Comparison of ENCODE assay signal across 6 cellular contexts in the genomic region with DNA sequence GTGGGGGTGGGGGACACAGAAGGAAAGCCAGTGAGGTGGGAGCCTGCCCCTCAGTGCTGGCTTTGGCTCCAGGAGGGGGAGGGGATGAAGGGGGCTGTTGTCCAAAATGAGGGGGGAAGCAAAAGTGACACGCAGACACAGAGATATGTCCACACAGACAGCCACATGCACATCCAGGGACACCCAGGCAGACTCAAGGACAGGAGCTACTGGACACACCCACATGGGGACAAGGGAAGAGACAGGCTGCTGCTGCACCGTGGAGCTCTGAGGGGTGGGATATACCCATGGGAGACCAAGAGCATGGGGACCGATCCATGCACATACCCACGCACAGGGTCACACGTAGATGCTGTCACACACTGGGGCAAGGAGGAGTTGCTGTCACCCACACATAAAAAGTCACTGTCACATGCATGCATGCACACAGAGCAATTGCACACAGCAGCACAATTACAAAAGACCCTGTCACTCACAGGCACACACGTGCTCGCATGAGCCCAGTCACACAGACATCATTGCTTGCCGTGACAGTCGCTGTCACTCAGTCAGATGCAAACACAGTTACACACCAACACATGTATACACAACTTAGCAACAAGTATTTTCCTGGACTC. TPM values are rescaled to one million over a fixed set of nuclear protein-coding genes. Genes with fewer than 3 reads are reported as not detected.
DNase-seq lines count a peak whose midpoint lies in the region; ATAC-seq lines count a peak whose summit lies in the region.

No MANE protein-coding gene starts in this region.

- intact Hi-C loops in left ventricle myocardium superior (cut with micrococcal nuclease): loop anchor here (5.0 kb wide), 1 partner anchor 48 kb away; no protein-coding TSS in a partner anchor

- DNase-seq in stimulated activated CD4-positive, alpha-beta T cell treated with anti-CD3 and anti-CD28 coated beads, Interleukin-4, amount 100 ng/mL, for 1 hour: peak; percentile 20
- no peak for DNase-seq in stimulated activated CD4-positive, alpha-beta T cell treated with anti-CD3 and anti-CD28 coated beads, Interleukin-2, amount 100 ng/mL, for 24 hours
- DNase-seq in left ventricle myocardium superior (no peak), SHP77 treated with DMSO at 0.1 percent for 48 hours (lab: John Stamatoyannopoulos, UW) (no peak)

- ATAC-seq in left ventricle myocardium superior: peak; percentile 13
- ATAC-seq in HG03135 (IDR thresholded peaks at IDR 0.05; ENCODE audit: unreplicated experiment): no peak

- peak overlapping the region; percentile 100 for H3K27ac ChIP-seq in temporal lobe (ENCODE audit: low read depth, low read length)

RNA-seq across cellular contexts. Expression of gene THRA, which starts 1.3 kb away (rescaled TPM):
- total RNA-seq in left ventricle myocardium superior: 98.1 TPM
- total RNA-seq in temporal lobe: 109 TPM

RNA-seq across cellular contexts. Expression of gene MED24, which starts 9.8 kb away (rescaled TPM):
- 56.9 TPM for total RNA-seq in left ventricle myocardium superior
- 76.7 TPM for total RNA-seq in temporal lobe

RNA-seq across cellular contexts. Expression of gene NR1D1, which starts 36.4 kb away (rescaled TPM):
- total RNA-seq in left ventricle myocardium superior (21.5 TPM), temporal lobe (0.25 TPM)

RNA-seq across cellular contexts. Expression of gene CSF3, which starts 48.8 kb away (rescaled TPM):
- total RNA-seq in left ventricle myocardium superior (not detected), temporal lobe (not detected)

RNA-seq across cellular contexts. Expression of gene MSL1, which starts 57.7 kb away (rescaled TPM):
- total RNA-seq in left ventricle myocardium superior: 49.1 TPM
- total RNA-seq in temporal lobe: 81.9 TPM

Comparison
In these comparisons a context has a peak if more than half of its experiments do, and no peak if none do; other contexts are left out.
1. RNA of gene NR1D1, which starts 36.4 kb away (total RNA-seq): 21.5 TPM in left ventricle myocardium superior (single experiment); 0.25 TPM in temporal lobe (single experiment); every median in the first group is over 10 times any median in the second.